17 cellular contexts compared by ENCODE assay signal in the genomic region with DNA sequence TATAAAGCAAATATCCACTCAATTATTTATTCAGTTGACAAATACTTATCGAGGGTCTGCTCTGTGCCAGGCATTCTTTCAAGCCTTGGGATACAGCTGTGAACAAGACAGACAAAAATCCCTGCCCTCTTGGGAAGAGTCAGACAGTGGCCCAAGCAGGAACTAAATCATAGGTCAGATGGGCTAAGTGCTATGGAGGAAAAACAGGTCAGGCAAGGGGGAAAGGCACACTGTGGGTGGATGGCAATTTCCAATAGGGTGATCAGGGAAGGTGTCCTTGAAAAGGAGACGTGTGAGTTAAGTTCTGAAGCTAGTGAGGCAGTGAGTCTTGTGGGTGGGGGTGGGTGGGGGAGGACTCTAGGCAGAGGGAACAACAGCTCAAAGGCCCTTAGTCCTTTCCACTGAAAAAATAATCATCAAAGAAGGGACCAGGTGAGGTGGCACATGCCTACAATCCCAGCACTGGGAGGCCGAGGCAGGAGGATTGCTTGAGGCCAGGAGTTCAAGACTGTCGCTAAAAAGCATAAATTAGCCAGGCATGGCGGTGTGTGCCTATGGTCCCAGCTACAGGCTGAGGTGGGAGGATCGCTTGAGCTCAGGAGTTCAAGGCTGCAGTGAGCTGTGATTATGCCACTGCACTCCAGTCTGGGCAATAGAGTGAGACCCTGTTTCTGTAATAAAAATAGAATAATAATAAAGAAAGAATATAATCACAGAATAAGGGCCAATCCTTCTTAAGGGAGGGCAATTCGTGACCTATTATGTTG.
"Had no signal": no experiment of that assay in that cellular context is flagged by ENCODE, and none has a peak within 500 bp of the region (broad histone marks: within the 10 kb centered on the region; RNA-seq: fewer than 3 reads in every experiment).

No MANE protein-coding gene starts in this region.

- ATAC-seq: natural killer cell treated with Interleukin-12 subunit alpha and Interleukin-12 subunit beta and Interleukin-15 and Interleukin-18, amount 100 ng/mL, for 72 hours; stimulated activated memory B cell treated with anti-CD40 and anti-IgM and Interleukin-4, amounts not matched to agents 10 μg/mL and 1 μg/mL and 100 μg/mL, for 72 hours had no signal

- H3K9me3 ChIP-seq: esophagus muscularis mucosa, sigmoid colon, spleen, thoracic aorta had no signal

- H3K9ac ChIP-seq: parathyroid adenoma had no signal

- H3K4me1 ChIP-seq: esophagus muscularis mucosa, sigmoid colon had no signal

- H3K36me3 ChIP-seq: cardiac muscle cell, esophagus muscularis mucosa, sigmoid colon, spleen, thoracic aorta had no signal

- DNase-seq: activated B cell treated with CpG ODN at 0.5 μM for 24 hours; activated CD4-positive, alpha-beta memory T cell treated with anti-CD3 and anti-CD28 coated beads for 36 hours; activated CD4-positive, alpha-beta T cell treated with anti-CD3 and anti-CD28 coated beads for 4 hours; activated naive CD8-positive, alpha-beta T cell treated with anti-CD3 and anti-CD28 coated beads for 36 hours; amygdala; immature natural killer cell; mesenchymal stem cell; sigmoid colon; spleen; stimulated activated CD4-positive, alpha-beta T cell treated with anti-CD3 and anti-CD28 coated beads, Interleukin-4, amount 100 ng/mL, for 4 hours had no signal

- H3K27me3 ChIP-seq: cardiac muscle cell, dorsolateral prefrontal cortex, esophagus muscularis mucosa, sigmoid colon, spleen had no signal

- H3K4me3 ChIP-seq: cardiac muscle cell, dorsolateral prefrontal cortex, esophagus muscularis mucosa, sigmoid colon, spleen, thoracic aorta had no signal

- H3K27ac ChIP-seq: cardiac muscle cell, dorsolateral prefrontal cortex, esophagus muscularis mucosa, parathyroid adenoma, sigmoid colon, thoracic aorta had no signal
